In genomic region chr11:10742460-10743208, GRCh38 we compare ENCODE assay signal across 9 cellular contexts. TPM values are rescaled to one million over a fixed set of nuclear protein-coding genes. Genes with fewer than 3 reads are reported as not detected.
DNase-seq lines count a peak whose midpoint lies in the region; ATAC-seq and TF ChIP-seq lines count a peak whose summit lies in the region.
"Had no signal": no experiment of that assay in that cellular context is flagged by ENCODE, and none has a peak within 500 bp of the region (broad histone marks: within the 10 kb centered on the region; RNA-seq: fewer than 3 reads in every experiment).

No MANE protein-coding gene starts in this region.

- H3K4me1 ChIP-seq in right lobe of liver, result no peaks in the 10 kb centered on the region

- TF ChIP-seq CTCF in right lobe of liver (IDR thresholded peaks at IDR 0.05), result no peak

- H3K4me3 ChIP-seq in right lobe of liver, result no peak overlapping the region

- TF ChIP-seq POLR2A in right lobe of liver (IDR thresholded peaks at IDR 0.05), result no peak

- no peaks in the 10 kb centered on the region for H3K27me3 Mint-ChIP-seq in activated T-helper 2 cell treated with anti-CD3 and anti-CD28 coated beads, Interferon-gamma antibody, Interleukin-2, Interleukin-4, amounts not matched to agents 10 μg/mL and 5 μg/mL and 100 μg/mL, durations not matched to agents 14 hours and 24 hours and 36 hours (ENCODE audit: low read depth)

- intact Hi-C loops in activated T-helper 2 cell treated with anti-CD3 and anti-CD28 coated beads, Interferon-gamma antibody, Interleukin-2, Interleukin-4, amounts not matched to agents 10 μg/mL and 5 μg/mL and 100 μg/mL, durations not matched to agents 14 hours and 24 hours and 36 hours (cut with micrococcal nuclease), result loop anchor here (2.0 to 10.0 kb wide), 4 partner anchors 16 to 438 kb away; partner anchors contain the start of genes ADM and AMPD3
- intact Hi-C loops in right lobe of liver (cut with DNase I), result no loop called here

- H3K27ac Mint-ChIP-seq in activated T-helper 2 cell treated with anti-CD3 and anti-CD28 coated beads, Interferon-gamma antibody, Interleukin-2, Interleukin-4, amounts not matched to agents 10 μg/mL and 5 μg/mL and 100 μg/mL, durations not matched to agents 14 hours and 24 hours and 36 hours, result peak overlapping the region; percentile 0

- H3K9me3 ChIP-seq in right lobe of liver, result no peaks in the 10 kb centered on the region

- 64% methylated on average over 9 of the region's 9 CpGs for WGBS in right lobe of liver (ENCODE audit: insufficient coverage, low coverage, low lambda C conversion rate, missing lambda C conversion rate)

- H3K27ac ChIP-seq in right lobe of liver, result no peak overlapping the region

- H3K4me3 Mint-ChIP-seq in activated T-helper 2 cell treated with anti-CD3 and anti-CD28 coated beads, Interferon-gamma antibody, Interleukin-2, Interleukin-4, amounts not matched to agents 10 μg/mL and 5 μg/mL and 100 μg/mL, durations not matched to agents 14 hours and 24 hours and 36 hours (ENCODE audit: low read depth), result peak overlapping the region; percentile 3

- peak; percentile 51 for DNase-seq in Caki2 (ENCODE audit: low read depth)
- DNase-seq in HUDEP-2 (lab: John Stamatoyannopoulos, UW; ENCODE audit: unreplicated experiment in 76 of 76), result peak in 44 of 76 experiments; percentile 2 to 66 (median 24)
- no peak for DNase-seq in activated T-helper 2 cell treated with anti-CD3 and anti-CD28 coated beads, Interferon-gamma antibody, Interleukin-2, Interleukin-4, amounts not matched to agents 10 μg/mL and 5 μg/mL and 100 μg/mL, durations not matched to agents 14 hours and 24 hours and 36 hours (ENCODE audit: low spot score)
- no peak for DNase-seq in right lobe of liver
- no peak for DNase-seq in putamen (ENCODE audit: low spot score)
- DNase-seq in medulla oblongata (ENCODE audit: extremely low spot score), result no peak
- no peak for DNase-seq in NCI-H1092 treated with DMSO at 0.1 percent for 48 hours (lab: John Stamatoyannopoulos, UW)
- DNase-seq: hypothalamus had no signal

- no peaks in the 10 kb centered on the region for H3K36me3 ChIP-seq in right lobe of liver

- peaks cover 32% of the 10 kb centered on the region for H3K4me1 Mint-ChIP-seq in activated T-helper 2 cell treated with anti-CD3 and anti-CD28 coated beads, Interferon-gamma antibody, Interleukin-2, Interleukin-4, amounts not matched to agents 10 μg/mL and 5 μg/mL and 100 μg/mL, durations not matched to agents 14 hours and 24 hours and 36 hours (ENCODE audit: low read depth)

- H3K27me3 ChIP-seq in right lobe of liver, result no peaks in the 10 kb centered on the region

- H3K36me3 Mint-ChIP-seq in activated T-helper 2 cell treated with anti-CD3 and anti-CD28 coated beads, Interferon-gamma antibody, Interleukin-2, Interleukin-4, amounts not matched to agents 10 μg/mL and 5 μg/mL and 100 μg/mL, durations not matched to agents 14 hours and 24 hours and 36 hours (ENCODE audit: low read depth), result no peaks in the 10 kb centered on the region

- H3K9me3 Mint-ChIP-seq in activated T-helper 2 cell treated with anti-CD3 and anti-CD28 coated beads, Interferon-gamma antibody, Interleukin-2, Interleukin-4, amounts not matched to agents 10 μg/mL and 5 μg/mL and 100 μg/mL, durations not matched to agents 14 hours and 24 hours and 36 hours, result no peaks in the 10 kb centered on the region

- in situ Hi-C loops in Caki2 (cut with HindIII; ENCODE audit: low pct_unique_long_range_greater_than_20kb, low sequenced_read_pairs), result no loop called here

- peak in 3 of 4 donors; percentile 49 to 87 (median 56) for ATAC-seq in right lobe of liver
- no peak for ATAC-seq in HG03520 (IDR thresholded peaks at IDR 0.05; ENCODE audit: unreplicated experiment)

RNA-seq across cellular contexts. Expression of gene CTR9, which starts 8.4 kb away (rescaled TPM):
- 5.0 and 6.9 TPM in 2 replicates for total RNA-seq in Caki2 (2014; rRNA removed; shearing (Covaris generic); ENCODE audit: low replicate concordance)
- total RNA-seq in activated T-helper 2 cell treated with anti-CD3 and anti-CD28 coated beads, Interferon-gamma antibody, Interleukin-2, Interleukin-4, amounts not matched to agents 10 μg/mL and 5 μg/mL and 100 μg/mL, durations not matched to agents 14 hours and 24 hours and 36 hours, result 41.5 and 43.5 TPM in 2 replicates
- total RNA-seq in right lobe of liver, result 10 to 100 TPM; 15.9 to 38.9 (median 20.0) TPM

RNA-seq across cellular contexts. Expression of gene IRAG1, which starts 49.1 kb away (rescaled TPM):
- 0.23 and 0.30 TPM in 2 replicates for total RNA-seq in Caki2 (2014; rRNA removed; shearing (Covaris generic); ENCODE audit: low replicate concordance)
- not detected in 2 replicates for total RNA-seq in activated T-helper 2 cell treated with anti-CD3 and anti-CD28 coated beads, Interferon-gamma antibody, Interleukin-2, Interleukin-4, amounts not matched to agents 10 μg/mL and 5 μg/mL and 100 μg/mL, durations not matched to agents 14 hours and 24 hours and 36 hours
- 1 to 10 TPM; 1.2 to 2.3 (median 1.4) TPM for total RNA-seq in right lobe of liver

Comparison
In these comparisons a context has a peak if more than half of its experiments do, and no peak if none do; other contexts are left out.
1. DNase-seq: peak in Caki2 (single experiment) and HUDEP-2 (44 of 76); none in activated T-helper 2 cell treated with anti-CD3 and anti-CD28 coated beads, Interferon-gamma antibody, Interleukin-2, Interleukin-4, amounts not matched to agents 10 μg/mL and 5 μg/mL and 100 μg/mL, durations not matched to agents 14 hours and 24 hours and 36 hours (single experiment), right lobe of liver (0 of 3), putamen (single experiment), medulla oblongata (single experiment) and NCI-H1092 treated with DMSO at 0.1 percent for 48 hours (single experiment).